ENCODE assay signal across 8 cellular contexts in the genomic region with DNA sequence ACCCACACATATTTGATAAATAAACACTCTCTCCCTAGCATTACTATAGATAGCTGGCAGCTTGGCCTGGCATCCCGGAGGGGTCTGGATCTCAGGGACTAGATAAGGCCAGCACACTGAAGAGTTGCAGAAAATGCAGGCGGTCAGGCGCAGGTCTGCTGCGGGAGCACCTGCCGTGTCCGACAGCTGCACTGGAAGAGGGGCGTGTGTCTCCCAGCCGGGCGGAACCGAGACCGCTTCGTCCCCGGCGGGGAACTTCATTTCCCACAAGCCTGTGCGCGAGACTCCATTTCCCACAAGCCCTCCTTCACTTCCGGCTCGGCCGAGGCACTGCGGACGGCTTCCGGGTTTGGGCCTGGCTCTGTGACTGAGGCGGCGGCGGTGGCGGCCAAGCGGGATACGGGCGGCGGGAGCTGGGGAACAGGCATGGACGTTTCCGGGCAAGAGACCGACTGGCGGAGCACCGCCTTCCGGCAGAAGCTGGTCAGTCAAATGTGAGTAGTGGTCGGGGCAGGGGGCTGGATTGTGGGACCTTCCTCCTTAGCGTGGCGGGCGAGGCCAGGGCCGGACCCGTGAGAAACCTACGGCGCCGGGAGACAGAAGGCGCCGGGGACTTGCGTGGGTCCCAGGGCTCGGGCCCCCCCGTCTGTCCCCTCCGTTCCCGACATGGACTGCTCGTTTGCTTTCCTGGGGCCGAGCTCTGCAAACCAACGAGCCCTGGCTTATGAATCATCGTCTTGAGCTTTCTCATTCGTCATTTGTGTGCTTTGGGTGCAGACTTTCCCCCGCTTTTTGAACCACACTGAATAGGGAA. TPM values are rescaled to one million over a fixed set of nuclear protein-coding genes. Genes with fewer than 3 reads are reported as not detected.
DNase-seq lines count a peak whose midpoint lies in the region; ATAC-seq and TF ChIP-seq lines count a peak whose summit lies in the region.

A gene with protein sequence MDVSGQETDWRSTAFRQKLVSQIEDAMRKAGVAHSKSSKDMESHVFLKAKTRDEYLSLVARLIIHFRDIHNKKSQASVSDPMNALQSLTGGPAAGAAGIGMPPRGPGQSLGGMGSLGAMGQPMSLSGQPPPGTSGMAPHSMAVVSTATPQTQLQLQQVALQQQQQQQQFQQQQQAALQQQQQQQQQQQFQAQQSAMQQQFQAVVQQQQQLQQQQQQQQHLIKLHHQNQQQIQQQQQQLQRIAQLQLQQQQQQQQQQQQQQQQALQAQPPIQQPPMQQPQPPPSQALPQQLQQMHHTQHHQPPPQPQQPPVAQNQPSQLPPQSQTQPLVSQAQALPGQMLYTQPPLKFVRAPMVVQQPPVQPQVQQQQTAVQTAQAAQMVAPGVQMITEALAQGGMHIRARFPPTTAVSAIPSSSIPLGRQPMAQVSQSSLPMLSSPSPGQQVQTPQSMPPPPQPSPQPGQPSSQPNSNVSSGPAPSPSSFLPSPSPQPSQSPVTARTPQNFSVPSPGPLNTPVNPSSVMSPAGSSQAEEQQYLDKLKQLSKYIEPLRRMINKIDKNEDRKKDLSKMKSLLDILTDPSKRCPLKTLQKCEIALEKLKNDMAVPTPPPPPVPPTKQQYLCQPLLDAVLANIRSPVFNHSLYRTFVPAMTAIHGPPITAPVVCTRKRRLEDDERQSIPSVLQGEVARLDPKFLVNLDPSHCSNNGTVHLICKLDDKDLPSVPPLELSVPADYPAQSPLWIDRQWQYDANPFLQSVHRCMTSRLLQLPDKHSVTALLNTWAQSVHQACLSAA (plus strand): TSS at position 358 of the 814 bp plus-strand sequence. CDS start 69 bp downstream, at position 427.

- H3K4me1 ChIP-seq in adrenal gland (replicated peaks in 1 of 2) (peaks cover 25 to 42% of the 10 kb centered on the region in 2 donors), left ventricle myocardium inferior (peaks cover 59% of the 10 kb centered on the region)

- H3K4me3 Mint-ChIP-seq in progenitor cell of endocrine pancreas (ENCODE audit: low read depth), result peak within 1 kb of the TSS; percentile 96

- TF ChIP-seq POLR2A in adrenal gland (IDR thresholded peaks at IDR 0.05), result peak; percentile 51 to 84

- 0 to 13% (median 1%) methylated on average over 3 to 58 of the region's 58 CpGs for WGBS in adrenal gland, 4 donors

- H3K27me3 ChIP-seq in adrenal gland (no peaks in the 10 kb centered on the region), left ventricle myocardium inferior (ENCODE audit: low read depth) (no peaks in the 10 kb centered on the region)

- H3K4me1 Mint-ChIP-seq in progenitor cell of endocrine pancreas (ENCODE audit: low read depth), result peaks cover 31% of the 10 kb centered on the region

- H3K27ac Mint-ChIP-seq in progenitor cell of endocrine pancreas, result peak within 1 kb of the TSS; percentile 98

- peaks cover 2% of the 10 kb centered on the region for H3K36me3 Mint-ChIP-seq in progenitor cell of endocrine pancreas (ENCODE audit: insufficient read depth)

- H3K27ac ChIP-seq in adrenal gland (peak within 1 kb of the TSS; percentile 96 to 99 (median 99)), left ventricle myocardium inferior (replicated peaks) (peak within 1 kb of the TSS; percentile 97)

- peak; percentile 81 for DNase-seq in GM12864 (ENCODE audit: low read depth)
- DNase-seq in NCI-H1417 treated with DMSO at 0.1 percent for 48 hours (lab: John Stamatoyannopoulos, UW), result peak; percentile 3
- peak; percentile 66 to 90 (median 81) for DNase-seq in T-helper 1 cell
- peak; percentile 90 to 95 (median 92) for DNase-seq in adrenal gland
- DNase-seq in left ventricle myocardium inferior, result peak; percentile 92
- peak; percentile 75 for DNase-seq in progenitor cell of endocrine pancreas (ENCODE audit: low spot score, unreplicated experiment)
- DNase-seq in ureter (ENCODE audit: low spot score), result peak; percentile 92

- H3K4me3 ChIP-seq in GM12864 (ENCODE audit: low read depth, low read length) (peak within 1 kb of the TSS; percentile 82), adrenal gland (peak within 1 kb of the TSS; percentile 79 to 98 (median 92)), left ventricle myocardium inferior (peak within 1 kb of the TSS; percentile 99)

- H3K27me3 Mint-ChIP-seq in progenitor cell of endocrine pancreas, result no peaks in the 10 kb centered on the region

- H3K9me3 Mint-ChIP-seq in progenitor cell of endocrine pancreas (ENCODE audit: low read depth), result no peaks in the 10 kb centered on the region

- intact Hi-C loops in adrenal gland (cut with DNase I), result no loop called here
- intact Hi-C loops in left ventricle myocardium inferior (cut with micrococcal nuclease), result no loop called here

- H3K9me3 ChIP-seq in adrenal gland (replicated peaks in 1 of 3) (no peaks in the 10 kb centered on the region), left ventricle myocardium inferior (replicated peaks) (no peaks in the 10 kb centered on the region)

- TF ChIP-seq CTCF in GM12864 (IDR thresholded peaks at IDR 0.05; ENCODE audit: low read depth, low read length, missing control alignments) (no peak), adrenal gland (IDR thresholded peaks at IDR 0.05) (no peak), left ventricle myocardium inferior (IDR thresholded peaks at IDR 0.05; ENCODE audit: borderline replicate concordance) (no peak), progenitor cell of endocrine pancreas (IDR thresholded peaks at IDR 0.05; ENCODE audit: unreplicated experiment) (no peak)

- H3K36me3 ChIP-seq in adrenal gland (replicated peaks in 1 of 2), result no peaks in the 10 kb centered on the region
- H3K36me3 ChIP-seq in left ventricle myocardium inferior, result no peaks in the 10 kb centered on the region

- peak; percentile 84 for ATAC-seq in HG02642 (IDR thresholded peaks at IDR 0.05; ENCODE audit: poor library complexity, unreplicated experiment)

RNA-seq across cellular contexts. Expression of the gene that starts here (rescaled TPM):
- total RNA-seq in adrenal gland (100 to 1,000 TPM in 3 of 8 donors, 10 to 100 TPM in 5; 43.3 to 149 (median 82.2) TPM), left ventricle myocardium inferior (40.3 TPM), progenitor cell of endocrine pancreas (77.8 and 78.0 TPM in 2 replicates), ureter (119 TPM)
- 100 to 1,000 TPM in 2 of 3 donors, 10 to 100 TPM in 1; 27.8 to 203 (median 197) TPM for polyA plus RNA-seq in adrenal gland

Comparison
In these comparisons a context has a peak if more than half of its experiments do, and no peak if none do; other contexts are left out.
1. Peak in every context shown above with its lines: DNase-seq, ATAC-seq, H3K4me3 ChIP-seq and H3K27ac ChIP-seq.
2. DNase-seq: peak in every context shown above with its lines; median percentile 92 in adrenal gland; 92 in left ventricle myocardium inferior; 92 in ureter; 81 in GM12864; 81 in T-helper 1 cell; 75 in progenitor cell of endocrine pancreas; 3 in NCI-H1417 treated with DMSO at 0.1 percent for 48 hours.